In the genomic region with DNA sequence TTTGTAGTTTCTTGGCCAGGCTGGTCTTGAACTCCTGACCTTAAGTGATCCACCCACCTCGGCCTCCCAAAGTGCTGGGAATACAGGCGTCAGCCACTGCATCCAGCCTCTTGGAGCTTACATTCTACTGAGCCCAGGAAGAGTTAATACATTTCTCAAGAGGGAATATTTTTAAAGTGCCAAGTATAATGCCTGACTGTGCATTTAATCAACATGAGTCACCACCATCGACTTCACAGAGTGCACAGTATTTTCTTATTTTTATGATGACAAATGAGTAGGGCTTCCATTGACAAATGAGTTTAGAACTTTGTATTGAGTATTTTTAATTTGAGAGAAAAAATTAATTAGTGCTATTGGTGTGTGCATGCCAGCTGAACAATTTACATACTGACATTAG, we compare ENCODE assay signal across 13 cellular contexts.
A peak's percentile ranks its signal among the peaks of the same experiment; 100 is the strongest.
DNase-seq lines count a peak whose midpoint lies in the region; ATAC-seq, FAIRE-seq and TF ChIP-seq lines count a peak whose summit lies in the region.
"Had no signal": no experiment of that assay in that cellular context is flagged by ENCODE, and none has a peak within 500 bp of the region (broad histone marks: within the 10 kb centered on the region; RNA-seq: fewer than 3 reads in every experiment).

No MANE protein-coding gene starts in this region.

- intact Hi-C loops in right lobe of liver (cut with DNase I) (no loop called here), natural killer cell (cut with micrococcal nuclease) (no loop called here)
- intact Hi-C loops in CD4-positive, alpha-beta memory T cell (cut with micrococcal nuclease) = no loop called here

- no peaks in the 10 kb centered on the region for H3K4me1 Mint-ChIP-seq in CD4-positive, alpha-beta memory T cell
- H3K4me1 Mint-ChIP-seq in natural killer cell (no peaks in the 10 kb centered on the region), T-cell (no peaks in the 10 kb centered on the region)

- peaks cover 0 to 2% (median 0%) of the 10 kb centered on the region in 8 donors for H3K9me3 Mint-ChIP-seq in CD4-positive, alpha-beta memory T cell
- H3K9me3 Mint-ChIP-seq in natural killer cell (no peaks in the 10 kb centered on the region), T-cell (no peaks in the 10 kb centered on the region)

- CTCF ChIA-PET in CD4-positive, alpha-beta memory T cell (lab: Charles Lee; ENCODE audit: partially characterized antibody) = no interaction called here
- CTCF ChIA-PET in T-cell (lab: Charles Lee) = no interaction called here

- H3K27ac Mint-ChIP-seq in CD4-positive, alpha-beta memory T cell = no peak overlapping the region
- no peak overlapping the region for H3K27ac Mint-ChIP-seq in natural killer cell
- no peak overlapping the region for H3K27ac Mint-ChIP-seq in T-cell

- H3K4me1 ChIP-seq in ACC112 (ENCODE audit: control insufficient read depth, insufficient read depth, low read length, unreplicated experiment) (peaks cover 33% of the 10 kb centered on the region), right lobe of liver (no peaks in the 10 kb centered on the region)
- no peaks in the 10 kb centered on the region for H3K4me1 ChIP-seq in CD4-positive, alpha-beta memory T cell (ENCODE audit: insufficient read depth, low read length)
- H3K4me1 ChIP-seq: uterus had no signal

- H2AFZ ChIP-seq in ACC112 (ENCODE audit: low read length, unreplicated experiment) = no peak overlapping the region

- no peaks in the 10 kb centered on the region for H3K27me3 ChIP-seq in ACC112 (ENCODE audit: insufficient read depth, low read length)
- no peaks in the 10 kb centered on the region for H3K27me3 ChIP-seq in right lobe of liver
- H3K27me3 ChIP-seq in CD4-positive, alpha-beta memory T cell (ENCODE audit: insufficient read depth, low read length) = no peaks in the 10 kb centered on the region
- H3K27me3 ChIP-seq: BLaER1 treated with 17β-estradiol and CSF1 and Interleukin-3, amounts not matched to agents 10 nM and 100 nM; neutrophil; uterus had no signal

- POLR2A ChIA-PET in CD4-positive, alpha-beta memory T cell (lab: Charles Lee; ENCODE audit: partially characterized antibody) = no interaction called here
- POLR2A ChIA-PET in T-cell (lab: Charles Lee) = interaction anchor here in 1 of 2 donors (0.6 kb wide), 1 partner anchor 18 kb away, joined by 18 read pairs; no protein-coding TSS in a partner anchor

- no peaks in the 10 kb centered on the region for H3K9me3 ChIP-seq in right lobe of liver
- H3K9me3 ChIP-seq in CD4-positive, alpha-beta memory T cell (ENCODE audit: control insufficient read depth in 1 of 2, low read length in 2 of 2) = no peaks in the 10 kb centered on the region
- H3K9me3 ChIP-seq: BLaER1 treated with 17β-estradiol and CSF1 and Interleukin-3, amounts not matched to agents 10 nM and 100 nM; neutrophil; uterus had no signal

- peaks cover 12% of the 10 kb centered on the region for H3K79me2 ChIP-seq in ACC112 (ENCODE audit: control insufficient read depth, insufficient read depth, low read length, unreplicated experiment)

- H3K36me3 Mint-ChIP-seq in CD4-positive, alpha-beta memory T cell = no peaks in the 10 kb centered on the region
- H3K36me3 Mint-ChIP-seq in natural killer cell = no peaks in the 10 kb centered on the region
- no peaks in the 10 kb centered on the region for H3K36me3 Mint-ChIP-seq in T-cell

- H3K27me3 Mint-ChIP-seq in CD4-positive, alpha-beta memory T cell = peaks cover 0 to 2% of the 10 kb centered on the region in 2 donors
- H3K27me3 Mint-ChIP-seq in natural killer cell (ENCODE audit: low read depth in 2 of 2) (peaks cover 7 to 25% of the 10 kb centered on the region in 2 donors), T-cell (peaks cover 6 to 22% of the 10 kb centered on the region in 2 donors)

- no peak for FAIRE-seq in HTR-8/SVneo (lab: Jason Lieb, UNC)

- H3K27ac ChIP-seq in ACC112 (ENCODE audit: low read depth, low read length) = peak overlapping the region; percentile 22
- no peak overlapping the region for H3K27ac ChIP-seq in right lobe of liver
- H3K27ac ChIP-seq in CD4-positive, alpha-beta memory T cell (ENCODE audit: low read depth, low read length) = no peak overlapping the region
- H3K27ac ChIP-seq: BLaER1 treated with 17β-estradiol and CSF1 and Interleukin-3, amounts not matched to agents 10 nM and 100 nM; neutrophil had no signal

- H3K4me3 ChIP-seq in ACC112 (ENCODE audit: low read depth, low read length) = peak overlapping the region; percentile 17; the same call in 1 of the 2 replicates
- H3K4me3 ChIP-seq in right lobe of liver = no peak overlapping the region
- no peak overlapping the region for H3K4me3 ChIP-seq in CD4-positive, alpha-beta memory T cell (ENCODE audit: low read length in 2 of 2)
- H3K4me3 ChIP-seq: BLaER1 treated with 17β-estradiol and CSF1 and Interleukin-3, amounts not matched to agents 10 nM and 100 nM; uterus had no signal

- H3K4me3 Mint-ChIP-seq in CD4-positive, alpha-beta memory T cell = no peak overlapping the region
- H3K4me3 Mint-ChIP-seq in natural killer cell (no peak overlapping the region), T-cell (no peak overlapping the region)

- H3K36me3 ChIP-seq in ACC112 (ENCODE audit: insufficient read depth, low read length) = peaks cover 4% of the 10 kb centered on the region; the same call in 1 of the 2 replicates
- H3K36me3 ChIP-seq in right lobe of liver = no peaks in the 10 kb centered on the region
- H3K36me3 ChIP-seq in CD4-positive, alpha-beta memory T cell (ENCODE audit: insufficient read depth, low read length) = no peaks in the 10 kb centered on the region
- H3K36me3 ChIP-seq: BLaER1 treated with 17β-estradiol and CSF1 and Interleukin-3, amounts not matched to agents 10 nM and 100 nM; neutrophil; uterus had no signal

- ATAC-seq in right lobe of liver (peak in 3 of 4 donors; percentile 40 to 65 (median 43)), natural killer cell (no peak), T-cell (replicated peaks in 1 of 4) (no peak)

- no peak for TF ChIP-seq POLR2A in right lobe of liver (IDR thresholded peaks at IDR 0.05)

- 63% methylated on average over 3 of the region's 3 CpGs for WGBS in right lobe of liver (ENCODE audit: insufficient coverage, low coverage, low lambda C conversion rate, missing lambda C conversion rate)

- DNase-seq in HTR-8/SVneo (ENCODE audit: insufficient read length, low spot score) (peak; percentile 48), dermis blood vessel endothelial cell (peak; percentile 74), right lobe of liver (no peak), 8988T (no peak), natural killer cell (no peak), T-cell (no peak)
- no peak for DNase-seq in CD4-positive, alpha-beta memory T cell
- DNase-seq: amygdala, NCI-H524 treated with DMSO at 0.1 percent for 48 hours, uterus had no signal

- TF ChIP-seq CTCF in right lobe of liver (IDR thresholded peaks at IDR 0.05) (no peak), natural killer cell (IDR thresholded peaks at IDR 0.05) (no peak)

Comparison
In these comparisons a context has a peak if more than half of its experiments do, and no peak if none do; other contexts are left out.
1. DNase-seq: peak in HTR-8/SVneo (single experiment) and dermis blood vessel endothelial cell (single experiment); none in right lobe of liver (0 of 3), CD4-positive, alpha-beta memory T cell (0 of 5), 8988T (single experiment), natural killer cell (single experiment) and T-cell (0 of 34).
2. ATAC-seq: peak in right lobe of liver (3 of 4); none in natural killer cell (0 of 3) and T-cell (0 of 4).